8 cellular contexts compared by ENCODE assay signal in the genomic region with DNA sequence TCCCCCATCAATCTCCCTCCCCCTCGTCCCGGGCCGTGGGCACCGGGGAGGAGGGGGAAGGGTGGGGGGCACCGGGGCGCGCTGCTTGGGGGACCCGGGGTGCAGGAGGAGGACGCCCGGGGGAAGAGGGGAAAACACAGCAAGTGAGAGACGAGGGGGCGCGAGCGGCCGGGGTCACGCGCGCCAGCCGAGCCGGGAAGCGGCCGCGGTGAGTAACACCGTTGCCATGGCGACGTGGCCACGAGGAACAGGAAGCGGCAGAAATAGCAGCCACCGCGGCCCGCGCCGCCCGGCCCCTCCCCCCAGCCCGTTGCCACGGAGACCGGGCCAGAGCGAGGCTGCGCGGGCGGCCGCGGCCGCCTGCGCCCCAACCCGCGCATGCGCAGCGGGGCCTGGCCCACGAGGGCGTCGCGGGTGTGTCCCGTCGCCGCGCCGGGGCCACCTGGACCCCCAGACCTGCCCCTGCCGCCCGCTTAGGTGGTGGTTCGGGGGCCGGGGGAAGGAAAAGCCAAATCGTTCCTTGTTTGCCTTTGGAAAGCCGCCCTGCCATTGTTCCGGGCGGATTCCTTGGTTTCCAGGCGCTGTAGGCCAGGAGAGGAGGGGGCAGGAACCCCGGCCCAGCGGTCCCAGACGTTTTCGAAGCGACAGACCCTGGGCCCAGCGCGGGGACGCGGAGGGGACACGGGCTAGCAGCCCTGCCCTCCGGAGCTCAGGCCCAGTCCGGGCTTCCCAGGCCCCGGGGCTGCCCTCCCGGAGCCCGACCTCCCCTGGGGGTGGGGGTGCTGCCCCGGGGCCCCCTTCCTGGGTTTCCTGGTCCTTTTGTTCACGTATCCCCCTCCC.
DNase-seq lines count a peak whose midpoint lies in the region; ATAC-seq and TF ChIP-seq lines count a peak whose summit lies in the region.

No MANE protein-coding gene starts in this region.

- H3K27me3 ChIP-seq in PC-9 (ENCODE audit: insufficient read depth, low read depth) (no peaks in the 10 kb centered on the region), mucosa of stomach (ENCODE audit: control insufficient read depth, insufficient read depth, low read length) (no peaks in the 10 kb centered on the region)

- DNase-seq in DMS153 treated with DMSO at 0.1 percent for 48 hours (lab: John Stamatoyannopoulos, UW; ENCODE audit: unreplicated experiment) (peak; percentile 87), KG1 (lab: John Stamatoyannopoulos, UW) (peak; percentile 84), PC-9 (peak; percentile 87 to 99)
- DNase-seq in activated T-cell treated with anti-CD3 and anti-CD28 coated beads, Interleukin-2, amount 50 U/mL, for 4 hours, result peak; percentile 99
- DNase-seq in stimulated activated CD8-positive, alpha-beta memory T cell treated with anti-CD3 and anti-CD28 coated beads, Interleukin-4, amount 100 ng/mL, for 4 hours (ENCODE audit: low read depth in 2 of 2, low spot score in 1 of 2), result peak; percentile 98

- H3K4me3 ChIP-seq in PC-9 (peak overlapping the region; percentile 77), mucosa of stomach (ENCODE audit: low read length) (peak overlapping the region; percentile 71)

- H3K36me3 ChIP-seq in PC-9 (ENCODE audit: low read depth) (no peaks in the 10 kb centered on the region), mucosa of stomach (ENCODE audit: control insufficient read depth, insufficient read depth, low read length) (no peaks in the 10 kb centered on the region)

- H3K9ac ChIP-seq in mucosa of stomach (ENCODE audit: low read length), result peak overlapping the region; percentile 99

- no peaks in the 10 kb centered on the region for H3K9me3 ChIP-seq in PC-9 (ENCODE audit: insufficient read depth, low read depth)
- no peaks in the 10 kb centered on the region for H3K9me3 ChIP-seq in mucosa of stomach (ENCODE audit: control insufficient read depth, low read length)

- H3K4me3 Mint-ChIP-seq in activated T-cell treated with anti-CD3 and anti-CD28 coated beads, Interleukin-2, amount 50 U/mL, for 4 hours, result peak overlapping the region; percentile 83

- no peaks in the 10 kb centered on the region for H3K36me3 Mint-ChIP-seq in activated T-cell treated with anti-CD3 and anti-CD28 coated beads, Interleukin-2, amount 50 U/mL, for 4 hours (ENCODE audit: insufficient read depth)

- H2AFZ ChIP-seq in PC-9, result peak overlapping the region; percentile 97

- H3K27ac ChIP-seq in PC-9, result peak overlapping the region; percentile 85

- TSS peak; percentile 98 for BruUV-seq in PC-9 (replicated peaks; lab: Mats Ljungman, UMichigan)

- CTCF ChIA-PET in PC-9 (lab: Charles Lee), result no interaction called here

- POLR2A ChIA-PET in PC-9 (lab: Charles Lee; ENCODE audit: unreplicated experiment), result interaction anchor here (0.6 kb wide), 4 partner anchors 234 to 243 kb away, joined by 3 to 20 read pairs (median 9); a partner anchor contains a TSS

- no peaks in the 10 kb centered on the region for H3K27me3 Mint-ChIP-seq in activated T-cell treated with anti-CD3 and anti-CD28 coated beads, Interleukin-2, amount 50 U/mL, for 4 hours (ENCODE audit: low read depth)

- TF ChIP-seq CTCF in PC-9 (conservative IDR thresholded peaks at IDR 0.05), result no peak

- peak; percentile 77 for ATAC-seq in GM21723 (IDR thresholded peaks at IDR 0.05; ENCODE audit: unreplicated experiment)
- peak; percentile 88 to 89 for ATAC-seq in activated T-cell treated with anti-CD3 and anti-CD28 coated beads, Interleukin-2, amount 50 U/mL, for 4 hours
- peak; percentile 93 for ATAC-seq in esophagus mucosa

- no peaks in the 10 kb centered on the region for H3K79me2 ChIP-seq in PC-9 (ENCODE audit: low read depth)

- H3F3A ChIP-seq in PC-9 (ENCODE audit: insufficient read depth, low read depth), result peaks cover 24% of the 10 kb centered on the region; the same call in 1 of the 2 replicates

- H3K9me3 Mint-ChIP-seq in activated T-cell treated with anti-CD3 and anti-CD28 coated beads, Interleukin-2, amount 50 U/mL, for 4 hours, result peaks cover 7% of the 10 kb centered on the region

- no peaks in the 10 kb centered on the region for H4K20me1 ChIP-seq in PC-9 (ENCODE audit: insufficient read depth)

- peaks cover 24% of the 10 kb centered on the region for H3K4me1 ChIP-seq in PC-9 (replicated peaks; ENCODE audit: insufficient read depth)
- peaks cover 39% of the 10 kb centered on the region for H3K4me1 ChIP-seq in mucosa of stomach (ENCODE audit: control insufficient read depth, insufficient read depth, low read length)

- intact Hi-C loops in PC-9 (cut with micrococcal nuclease; ENCODE audit: unreplicated experiment), result loop anchor here (1.0 to 10.0 kb wide), 4 partner anchors 30 to 79 kb away; no protein-coding TSS in a partner anchor

- H3K9me2 ChIP-seq in PC-9 (ENCODE audit: insufficient read depth), result no peaks in the 10 kb centered on the region

- peak overlapping the region; percentile 97 for H3K4me2 ChIP-seq in PC-9

- H3K4me1 Mint-ChIP-seq in activated T-cell treated with anti-CD3 and anti-CD28 coated beads, Interleukin-2, amount 50 U/mL, for 4 hours (ENCODE audit: low read depth), result peaks cover 24% of the 10 kb centered on the region

Comparison
In these comparisons a context has a peak if more than half of its experiments do, and no peak if none do; other contexts are left out.
1. Peak in every context shown above with its lines: DNase-seq, ATAC-seq, H3K4me3 ChIP-seq and H3K27ac ChIP-seq.